14 cellular contexts compared by ENCODE assay signal in the genomic region with DNA sequence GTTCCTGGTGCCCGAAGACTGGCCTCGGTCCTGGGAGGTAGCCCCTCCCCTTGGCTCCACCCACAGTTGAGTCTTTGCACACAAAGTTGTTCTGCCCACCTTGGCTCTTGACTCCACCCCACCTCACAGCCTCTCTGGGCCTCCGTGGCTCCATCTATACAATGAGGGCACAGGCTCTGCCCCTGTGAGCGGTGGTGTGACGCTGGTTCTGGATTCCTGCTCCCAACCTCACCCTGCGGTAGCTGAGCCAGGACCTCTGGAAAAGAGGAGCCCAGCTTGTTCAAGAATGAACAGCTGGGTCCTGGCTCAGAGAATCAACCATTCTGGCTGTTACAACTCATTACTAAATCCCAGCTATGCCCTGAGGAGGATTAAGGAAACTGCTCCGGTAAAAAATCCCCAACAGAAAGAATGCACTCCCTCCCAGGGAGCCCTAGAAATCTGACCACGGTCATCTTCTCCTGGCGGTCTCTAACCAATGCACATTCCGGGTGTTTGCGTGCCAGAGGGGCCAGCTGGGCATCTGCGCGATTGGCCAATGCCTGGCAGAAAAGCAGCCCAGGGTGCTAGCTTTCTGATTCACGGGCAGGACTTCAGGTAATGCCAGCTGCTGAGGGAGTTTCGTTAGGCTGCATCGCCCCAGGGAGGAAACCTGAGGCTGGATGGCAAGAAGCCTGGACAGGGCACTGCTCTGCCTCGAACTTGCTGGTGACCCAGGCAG. TPM values are rescaled to one million over a fixed set of nuclear protein-coding genes. Genes with fewer than 3 reads are reported as not detected.
A peak's percentile ranks its signal among the peaks of the same experiment; 100 is the strongest.
DNase-seq lines count a peak whose midpoint lies in the region; ATAC-seq and TF ChIP-seq lines count a peak whose summit lies in the region.
"Had no signal": no experiment of that assay in that cellular context is flagged by ENCODE, and none has a peak within 500 bp of the region (broad histone marks: within the 10 kb centered on the region; RNA-seq: fewer than 3 reads in every experiment).

No MANE protein-coding gene starts in this region.

- no peak for TF ChIP-seq CTCF in body of pancreas (IDR thresholded peaks at IDR 0.05)
- no peak for TF ChIP-seq CTCF in coronary artery (IDR thresholded peaks at IDR 0.05)

- H3K4me1 ChIP-seq in BLaER1 treated with 17β-estradiol and CSF1 and Interleukin-3, amounts not matched to agents 10 nM and 100 nM, result peaks cover 31 to 98% (median 79%) of the 10 kb centered on the region in 10 experiments
- peaks cover 12% of the 10 kb centered on the region for H3K4me1 ChIP-seq in body of pancreas

- H3K9me3 ChIP-seq in BLaER1 treated with 17β-estradiol and CSF1 and Interleukin-3, amounts not matched to agents 10 nM and 100 nM (replicated peaks in 1 of 11), result no peaks in the 10 kb centered on the region
- H3K9me3 ChIP-seq in body of pancreas, result no peaks in the 10 kb centered on the region
- H3K9me3 ChIP-seq: gastroesophageal sphincter, mucosa of descending colon, testis had no signal

- H3K4me2 ChIP-seq in BLaER1 treated with 17β-estradiol and CSF1 and Interleukin-3, amounts not matched to agents 10 nM and 100 nM, result peak overlapping the region in 10 of 11 experiments; percentile 49 to 93 (median 80); a peak in 18 of 22 replicates

- intact Hi-C loops in body of pancreas (cut with DNase I), result no loop called here

- H3K27me3 Mint-ChIP-seq in naive B cell, result no peaks in the 10 kb centered on the region

- H3K27ac Mint-ChIP-seq in naive B cell, result peak overlapping the region in 5 of 6 donors; percentile 62 to 97 (median 93)

- WGBS in body of pancreas, 2 donors, result 83% methylated on average over 13 to 17 of the region's 17 CpGs

- H3K9me3 Mint-ChIP-seq in naive B cell, result no peaks in the 10 kb centered on the region

- H3K4me1 Mint-ChIP-seq in naive B cell, result peaks cover 47 to 84% (median 65%) of the 10 kb centered on the region in 3 donors

- ATAC-seq in naive B cell (ENCODE audit: low read depth in 2 of 2), result no peak
- no peak for ATAC-seq in body of pancreas
- ATAC-seq: gastroesophageal sphincter, mucosa of descending colon, SK-N-SH treated with all-trans-retinoic acid at 6 μM for 48 hours had no signal

- H3K27ac ChIP-seq in BLaER1 treated with 17β-estradiol and CSF1 and Interleukin-3, amounts not matched to agents 10 nM and 100 nM, result peak overlapping the region in 3 of 11 experiments; percentile 22 to 79 (median 70); a peak in 5 of 22 replicates
- H3K27ac ChIP-seq in body of pancreas (no peak overlapping the region), coronary artery (no peak overlapping the region)
- H3K27ac ChIP-seq: gastroesophageal sphincter, testis had no signal

- H3K4me3 Mint-ChIP-seq in naive B cell, result peak overlapping the region in 1 of 8 donors; percentile 62

- DNase-seq in M059J (ENCODE audit: low read depth), result peak; percentile 99
- DNase-seq in cerebellar cortex (ENCODE audit: low spot score), result peak; percentile 39
- no peak for DNase-seq in naive B cell
- DNase-seq in NCI-H1436 treated with DMSO at 0.1 percent for 48 hours (lab: John Stamatoyannopoulos, UW), result no peak
- DNase-seq in body of pancreas, result no peak
- DNase-seq in activated effector memory CD4-positive, alpha-beta T cell treated with Interleukin-2 at 50 U/mL for 16 hours, result no peak
- no peak for DNase-seq in coronary artery (ENCODE audit: low spot score)
- DNase-seq: activated CD8-positive, alpha-beta memory T cell treated with anti-CD3 and anti-CD28 coated beads for 24 hours; mucosa of descending colon; NCI-H2081; testis had no signal

- H3K36me3 ChIP-seq in BLaER1 treated with 17β-estradiol and CSF1 and Interleukin-3, amounts not matched to agents 10 nM and 100 nM, result no peaks in the 10 kb centered on the region
- H3K36me3 ChIP-seq in body of pancreas (replicated peaks in 1 of 2; ENCODE audit: insufficient read depth in 1 of 2, low read depth in 2 of 2), result no peaks in the 10 kb centered on the region
- H3K36me3 ChIP-seq: gastroesophageal sphincter had no signal

- TF ChIP-seq POLR2A in body of pancreas (IDR thresholded peaks at IDR 0.05), result no peak

- H3K36me3 Mint-ChIP-seq in naive B cell, result peaks cover 0 to 6% of the 10 kb centered on the region in 2 donors

- no peaks in the 10 kb centered on the region for H4K20me1 ChIP-seq in BLaER1 treated with 17β-estradiol and CSF1 and Interleukin-3, amounts not matched to agents 10 nM and 100 nM

- H3K27me3 ChIP-seq in BLaER1 treated with 17β-estradiol and CSF1 and Interleukin-3, amounts not matched to agents 10 nM and 100 nM, result peaks cover 0 to 5% (median 0%) of the 10 kb centered on the region in 11 experiments; a peak in 1 of 22 replicates
- no peaks in the 10 kb centered on the region for H3K27me3 ChIP-seq in body of pancreas
- H3K27me3 ChIP-seq: gastroesophageal sphincter, testis had no signal

- H3K4me3 ChIP-seq in BLaER1 treated with 17β-estradiol and CSF1 and Interleukin-3, amounts not matched to agents 10 nM and 100 nM, result no peak overlapping the region
- H3K4me3 ChIP-seq in body of pancreas (no peak overlapping the region), coronary artery (no peak overlapping the region)
- H3K4me3 ChIP-seq: gastroesophageal sphincter, mucosa of descending colon, testis had no signal

- H3K9ac ChIP-seq in BLaER1 treated with 17β-estradiol and CSF1 and Interleukin-3, amounts not matched to agents 10 nM and 100 nM, result peak overlapping the region in 2 of 11 experiments; percentile 32 to 66; a peak in 1 of 22 replicates

RNA-seq across cellular contexts. Expression of gene GRHPR, which starts 9.9 kb away (rescaled TPM):
- total RNA-seq in M059J (2014; rRNA removed; shearing (Covaris generic)), result 129 and 133 TPM in 2 replicates
- 100 to 1,000 TPM in 5 of 6 donors, 10 to 100 TPM in 1; 90.5 to 185 (median 126) TPM for polyA plus RNA-seq in naive B cell (ENCODE audit: low read depth in 6 of 6)
- 10 to 100 TPM; 61.0 to 95.3 TPM for total RNA-seq in body of pancreas

RNA-seq across cellular contexts. Expression of gene ZBTB5, which starts 52.7 kb away (rescaled TPM):
- total RNA-seq in M059J (2014; rRNA removed; shearing (Covaris generic)), result 14.1 and 17.7 TPM in 2 replicates
- 1 to 10 TPM; 1.1 to 2.8 (median 1.8) TPM for polyA plus RNA-seq in naive B cell (ENCODE audit: low read depth in 6 of 6)
- 1 to 10 TPM; 8.8 to 9.9 TPM for total RNA-seq in body of pancreas

Comparison
In these comparisons a context has a peak if more than half of its experiments do, and no peak if none do; other contexts are left out.
1. DNase-seq: peak in M059J (single experiment) and cerebellar cortex (single experiment); none in naive B cell (single experiment), NCI-H1436 treated with DMSO at 0.1 percent for 48 hours (single experiment), body of pancreas (0 of 4), activated effector memory CD4-positive, alpha-beta T cell treated with Interleukin-2 at 50 U/mL for 16 hours (single experiment) and coronary artery (single experiment).